Comparison of ENCODE assay signal across 10 cellular contexts in the genomic region with DNA sequence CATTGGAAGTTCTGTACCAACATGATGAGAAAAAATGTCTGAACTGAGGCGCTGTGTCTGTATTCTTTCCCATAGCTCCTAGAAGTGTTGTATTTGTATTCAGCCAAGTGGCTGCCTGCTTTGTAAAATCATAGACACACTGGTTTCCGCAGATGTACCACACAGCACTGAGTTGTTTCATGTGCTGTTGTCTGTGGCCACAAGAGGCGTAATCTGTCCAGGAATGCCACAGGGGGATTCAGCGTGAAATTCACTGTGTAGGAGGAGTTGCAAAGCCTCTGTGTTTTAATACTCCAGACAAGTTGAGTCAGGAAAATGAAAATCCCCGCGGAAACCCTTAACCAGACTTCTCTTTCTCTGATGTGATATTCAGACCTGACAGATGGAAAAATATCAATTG.
DNase-seq lines count a peak whose midpoint lies in the region; ATAC-seq and TF ChIP-seq lines count a peak whose summit lies in the region.
"Had no signal": no experiment of that assay in that cellular context is flagged by ENCODE, and none has a peak within 500 bp of the region (broad histone marks: within the 10 kb centered on the region; RNA-seq: fewer than 3 reads in every experiment).

No MANE protein-coding gene starts in this region.

- no peak overlapping the region for H3K4me3 Mint-ChIP-seq in osteocyte (ENCODE audit: unreplicated experiment)
- H3K4me3 Mint-ChIP-seq: stimulated activated naive CD8-positive, alpha-beta T cell treated with anti-CD3 and anti-CD28 coated beads, Interleukin-15, Interleukin-2, amounts not matched to agents 100 ng/mL and 50 ng/mL, for 24 hours had no signal

- H3K27me3 Mint-ChIP-seq in osteocyte (ENCODE audit: unreplicated experiment) = peaks cover 4% of the 10 kb centered on the region
- H3K27me3 Mint-ChIP-seq: stimulated activated naive CD8-positive, alpha-beta T cell treated with anti-CD3 and anti-CD28 coated beads, Interleukin-15, Interleukin-2, amounts not matched to agents 100 ng/mL and 50 ng/mL, for 24 hours had no signal

- H3K9me3 Mint-ChIP-seq in osteocyte (ENCODE audit: unreplicated experiment) = no peaks in the 10 kb centered on the region
- H3K9me3 Mint-ChIP-seq: stimulated activated naive CD8-positive, alpha-beta T cell treated with anti-CD3 and anti-CD28 coated beads, Interleukin-15, Interleukin-2, amounts not matched to agents 100 ng/mL and 50 ng/mL, for 24 hours had no signal

- H3K4me1 Mint-ChIP-seq in osteocyte (ENCODE audit: unreplicated experiment) = peaks cover 13% of the 10 kb centered on the region

- no peak overlapping the region for H3K27ac Mint-ChIP-seq in osteocyte (ENCODE audit: unreplicated experiment)
- H3K27ac Mint-ChIP-seq: stimulated activated naive CD8-positive, alpha-beta T cell treated with anti-CD3 and anti-CD28 coated beads, Interleukin-15, Interleukin-2, amounts not matched to agents 100 ng/mL and 50 ng/mL, for 24 hours had no signal

- no peak overlapping the region for H3K4me3 ChIP-seq in fibroblast of the aortic adventitia (ENCODE audit: low read depth, low read length)

- DNase-seq in SHP77 (lab: John Stamatoyannopoulos, UW) = peak; percentile 17 to 67
- DNase-seq in fibroblast of the aortic adventitia (ENCODE audit: low read depth) = peak; percentile 23
- DNase-seq in osteocyte (ENCODE audit: extremely low spot score, unreplicated experiment) = no peak
- DNase-seq in iPS-NIHi11 (ENCODE audit: low spot score) = no peak
- DNase-seq: activated gamma-delta T cell had no signal

- TF ChIP-seq CTCF in fibroblast of the aortic adventitia (IDR thresholded peaks at IDR 0.05; ENCODE audit: insufficient read depth, low read length) = peak; percentile 60
- TF ChIP-seq CTCF in osteocyte (IDR thresholded peaks at IDR 0.05) = peak; percentile 20

- H3K36me3 Mint-ChIP-seq in osteocyte (ENCODE audit: unreplicated experiment) = no peaks in the 10 kb centered on the region

- ATAC-seq in GM18868 (IDR thresholded peaks at IDR 0.05; ENCODE audit: unreplicated experiment) (peak; percentile 45), HG02588 (IDR thresholded peaks at IDR 0.05; ENCODE audit: unreplicated experiment) (no peak), HG03460 (IDR thresholded peaks at IDR 0.05; ENCODE audit: unreplicated experiment) (no peak), GM19023 (IDR thresholded peaks at IDR 0.05; ENCODE audit: unreplicated experiment) (no peak)

Comparison
In these comparisons a context has a peak if more than half of its experiments do, and no peak if none do; other contexts are left out.
1. DNase-seq: peak in SHP77 (2 of 2) and fibroblast of the aortic adventitia (single experiment); none in osteocyte (single experiment) and iPS-NIHi11 (single experiment).